ENCODE assay signal across 1 cellular context in the genomic region with DNA sequence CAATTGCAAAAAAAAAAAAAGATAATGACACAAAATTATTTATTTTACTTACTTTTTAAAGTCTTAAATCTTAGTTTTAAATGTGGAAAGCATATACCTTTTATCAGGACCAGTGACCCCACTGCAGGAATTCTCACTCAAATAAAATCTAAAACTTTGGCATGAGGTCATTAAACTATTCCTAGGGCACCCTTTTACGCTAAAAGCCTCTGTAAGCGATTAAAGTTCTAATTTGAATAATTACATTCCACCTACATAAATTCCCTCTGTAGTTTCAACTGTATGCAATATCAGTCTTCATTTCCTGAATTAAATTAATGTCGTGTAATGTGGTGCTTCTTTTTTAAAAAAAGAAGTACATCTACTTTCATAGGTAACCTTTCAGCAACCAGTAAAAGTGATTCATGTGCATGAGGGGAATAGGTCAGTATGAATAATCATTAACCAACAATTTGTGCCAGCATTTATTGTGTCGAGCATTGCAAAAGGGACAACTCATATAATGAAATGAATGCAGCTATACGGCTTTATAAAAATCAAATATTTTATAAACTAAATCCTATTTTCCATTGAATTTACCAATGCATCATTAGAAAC.
TF ChIP-seq lines count a peak whose summit lies in the region.

No MANE protein-coding gene starts in this region.

TF ChIP-seq in A549, 52 proteins besides CTCF, POLR2A, EP300 and RAD21 (continued from another document):
- no peak for TF ChIP-seq CBX8 (IDR thresholded peaks at IDR 0.05)
- TF ChIP-seq, protein P1, sequence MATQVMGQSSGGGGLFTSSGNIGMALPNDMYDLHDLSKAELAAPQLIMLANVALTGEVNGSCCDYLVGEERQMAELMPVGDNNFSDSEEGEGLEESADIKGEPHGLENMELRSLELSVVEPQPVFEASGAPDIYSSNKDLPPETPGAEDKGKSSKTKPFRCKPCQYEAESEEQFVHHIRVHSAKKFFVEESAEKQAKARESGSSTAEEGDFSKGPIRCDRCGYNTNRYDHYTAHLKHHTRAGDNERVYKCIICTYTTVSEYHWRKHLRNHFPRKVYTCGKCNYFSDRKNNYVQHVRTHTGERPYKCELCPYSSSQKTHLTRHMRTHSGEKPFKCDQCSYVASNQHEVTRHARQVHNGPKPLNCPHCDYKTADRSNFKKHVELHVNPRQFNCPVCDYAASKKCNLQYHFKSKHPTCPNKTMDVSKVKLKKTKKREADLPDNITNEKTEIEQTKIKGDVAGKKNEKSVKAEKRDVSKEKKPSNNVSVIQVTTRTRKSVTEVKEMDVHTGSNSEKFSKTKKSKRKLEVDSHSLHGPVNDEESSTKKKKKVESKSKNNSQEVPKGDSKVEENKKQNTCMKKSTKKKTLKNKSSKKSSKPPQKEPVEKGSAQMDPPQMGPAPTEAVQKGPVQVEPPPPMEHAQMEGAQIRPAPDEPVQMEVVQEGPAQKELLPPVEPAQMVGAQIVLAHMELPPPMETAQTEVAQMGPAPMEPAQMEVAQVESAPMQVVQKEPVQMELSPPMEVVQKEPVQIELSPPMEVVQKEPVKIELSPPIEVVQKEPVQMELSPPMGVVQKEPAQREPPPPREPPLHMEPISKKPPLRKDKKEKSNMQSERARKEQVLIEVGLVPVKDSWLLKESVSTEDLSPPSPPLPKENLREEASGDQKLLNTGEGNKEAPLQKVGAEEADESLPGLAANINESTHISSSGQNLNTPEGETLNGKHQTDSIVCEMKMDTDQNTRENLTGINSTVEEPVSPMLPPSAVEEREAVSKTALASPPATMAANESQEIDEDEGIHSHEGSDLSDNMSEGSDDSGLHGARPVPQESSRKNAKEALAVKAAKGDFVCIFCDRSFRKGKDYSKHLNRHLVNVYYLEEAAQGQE (IDR thresholded peaks at IDR 0.05): no peak
- no peak for TF ChIP-seq HDAC2 (IDR thresholded peaks at IDR 0.05)
- TF ChIP-seq, protein P2, sequence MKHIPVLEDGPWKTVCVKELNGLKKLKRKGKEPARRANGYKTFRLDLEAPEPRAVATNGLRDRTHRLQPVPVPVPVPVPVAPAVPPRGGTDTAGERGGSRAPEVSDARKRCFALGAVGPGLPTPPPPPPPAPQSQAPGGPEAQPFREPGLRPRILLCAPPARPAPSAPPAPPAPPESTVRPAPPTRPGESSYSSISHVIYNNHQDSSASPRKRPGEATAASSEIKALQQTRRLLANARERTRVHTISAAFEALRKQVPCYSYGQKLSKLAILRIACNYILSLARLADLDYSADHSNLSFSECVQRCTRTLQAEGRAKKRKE (CRISPR knock-in tag; IDR thresholded peaks at IDR 0.05; ENCODE audit: low read depth): no peak
- TF ChIP-seq ZC3H11A (IDR thresholded peaks at IDR 0.05): no peak
- TF ChIP-seq CEBPB (IDR thresholded peaks at IDR 0.05): peak; percentile 62 to 78
- TF ChIP-seq JUNB (IDR thresholded peaks at IDR 0.05): peak; percentile 72
